Comparison of ENCODE assay signal across 26 cellular contexts in the genomic region with DNA sequence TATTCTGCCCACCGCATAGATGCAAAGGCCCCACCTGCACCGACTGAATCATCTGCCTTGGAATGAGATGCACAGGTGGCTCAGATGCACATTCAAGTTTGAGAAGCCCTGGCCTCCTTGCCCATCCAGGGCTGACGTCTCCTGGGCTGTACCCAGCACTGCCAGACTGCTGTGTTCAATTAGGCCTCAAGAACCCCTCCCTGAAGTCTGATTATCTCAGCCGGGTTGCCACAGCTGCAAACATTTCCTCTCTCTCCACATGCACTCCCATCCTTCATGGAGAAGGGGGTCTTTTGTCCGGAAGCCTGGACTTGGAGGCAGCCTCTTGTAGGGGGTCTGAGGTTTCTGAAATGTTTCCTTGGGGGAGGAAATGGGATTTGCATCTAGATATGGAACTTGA.
"Had no signal": no experiment of that assay in that cellular context is flagged by ENCODE, and none has a peak within 500 bp of the region (broad histone marks: within the 10 kb centered on the region; RNA-seq: fewer than 3 reads in every experiment).

No MANE protein-coding gene starts in this region.

- H3K9ac ChIP-seq: neural progenitor cell had no signal

- H3K4me3 Mint-ChIP-seq: activated naive CD4-positive, alpha-beta T cell treated with anti-CD3 and anti-CD28 coated beads for 36 hours; activated naive CD8-positive, alpha-beta T cell treated with anti-CD3 and anti-CD28 coated beads for 36 hours; activated T-helper 1 cell treated with anti-CD3 and anti-CD28 coated beads, Interleukin-12 subunit alpha, Interleukin-12 subunit beta, Interleukin-2, Interleukin-4 antibody, amounts not matched to agents 30 ng/mL and 10 ng/mL and 1 ng/mL, durations not matched to agents 14 hours and 24 hours and 36 hours; natural killer cell; neural progenitor cell; stimulated activated naive CD8-positive, alpha-beta T cell treated with anti-CD3 and anti-CD28 coated beads, Interleukin-15, Interleukin-2, amounts not matched to agents 100 ng/mL and 50 ng/mL, for 24 hours; T-helper 1 cell treated with Interleukin-12 subunit alpha and Interleukin-12 subunit beta and Interleukin-4 antibody, amounts not matched to agents 30 μg/mL and 1 μg/mL, for 36 hours had no signal

- H3K36me3 ChIP-seq: adrenal gland, brain microvascular endothelial cell, heart right ventricle, left lung, lower lobe of right lung, neural progenitor cell, spleen, tibial nerve had no signal

- H3K9me3 Mint-ChIP-seq: activated naive CD4-positive, alpha-beta T cell treated with anti-CD3 and anti-CD28 coated beads for 36 hours; activated naive CD8-positive, alpha-beta T cell treated with anti-CD3 and anti-CD28 coated beads for 36 hours; activated T-helper 1 cell treated with anti-CD3 and anti-CD28 coated beads, Interleukin-12 subunit alpha, Interleukin-12 subunit beta, Interleukin-2, Interleukin-4 antibody, amounts not matched to agents 30 ng/mL and 10 ng/mL and 1 ng/mL, durations not matched to agents 14 hours and 24 hours and 36 hours; natural killer cell; neural progenitor cell; stimulated activated naive CD8-positive, alpha-beta T cell treated with anti-CD3 and anti-CD28 coated beads, Interleukin-15, Interleukin-2, amounts not matched to agents 100 ng/mL and 50 ng/mL, for 24 hours; T-helper 1 cell treated with Interleukin-12 subunit alpha and Interleukin-12 subunit beta and Interleukin-4 antibody, amounts not matched to agents 30 μg/mL and 1 μg/mL, for 36 hours had no signal

- DNase-seq: activated CD4-positive, alpha-beta T cell treated with anti-CD3 and anti-CD28 coated beads for 4 hours; activated CD4-positive, alpha-beta T cell treated with anti-CD3 and anti-CD28 coated beads, Interleukin-2, amount 50 U/mL, for 4 hours; activated effector memory CD4-positive, alpha-beta T cell treated with anti-CD3 and anti-CD28 coated beads, Interleukin-2, amount 50 U/mL, for 16 hours; activated naive CD4-positive, alpha-beta T cell treated with anti-CD3 and anti-CD28 coated beads for 36 hours; activated naive CD8-positive, alpha-beta T cell treated with anti-CD3 and anti-CD28 coated beads for 36 hours; activated T-cell treated with anti-CD3 and anti-CD28 coated beads, Interleukin-2, amount 50 U/mL, for 1 hour; brain microvascular endothelial cell; cortex of kidney; foreskin melanocyte; kidney glomerular epithelial cell; left lung; lower lobe of right lung; mesenchymal stem cell; natural killer cell; spleen; SW 1271; T-helper 9 cell had no signal

- H3K4me2 ChIP-seq: neural progenitor cell had no signal

- H2AFZ ChIP-seq: neural progenitor cell had no signal

- H3K4me1 Mint-ChIP-seq: natural killer cell had no signal

- ATAC-seq: esophagus mucosa, natural killer cell had no signal

- H3K4me1 ChIP-seq: neural progenitor cell had no signal

- H3K27ac ChIP-seq: brain microvascular endothelial cell, heart right ventricle, left lung, lower lobe of right lung, neural progenitor cell, tibial nerve, VCaP had no signal

- H3K4me3 ChIP-seq: adrenal gland, heart right ventricle, left lung, lower lobe of right lung, neural progenitor cell, spleen, tibial nerve had no signal

- H3K27me3 ChIP-seq: adrenal gland, brain microvascular endothelial cell, heart right ventricle, left lung, neural progenitor cell, tibial nerve had no signal

- H3K27me3 Mint-ChIP-seq: activated naive CD8-positive, alpha-beta T cell treated with anti-CD3 and anti-CD28 coated beads for 36 hours had no signal

- H3K9me3 ChIP-seq: adrenal gland, heart right ventricle, left lung, lower lobe of right lung, spleen, tibial nerve had no signal

- H3K27ac Mint-ChIP-seq: activated naive CD4-positive, alpha-beta T cell treated with anti-CD3 and anti-CD28 coated beads for 36 hours; activated naive CD8-positive, alpha-beta T cell treated with anti-CD3 and anti-CD28 coated beads for 36 hours; activated T-helper 1 cell treated with anti-CD3 and anti-CD28 coated beads, Interleukin-12 subunit alpha, Interleukin-12 subunit beta, Interleukin-2, Interleukin-4 antibody, amounts not matched to agents 30 ng/mL and 10 ng/mL and 1 ng/mL, durations not matched to agents 14 hours and 24 hours and 36 hours; natural killer cell; stimulated activated naive CD8-positive, alpha-beta T cell treated with anti-CD3 and anti-CD28 coated beads, Interleukin-15, Interleukin-2, amounts not matched to agents 100 ng/mL and 50 ng/mL, for 24 hours; T-helper 1 cell treated with Interleukin-12 subunit alpha and Interleukin-12 subunit beta and Interleukin-4 antibody, amounts not matched to agents 30 μg/mL and 1 μg/mL, for 36 hours had no signal

- H3K36me3 Mint-ChIP-seq: activated naive CD8-positive, alpha-beta T cell treated with anti-CD3 and anti-CD28 coated beads for 36 hours; natural killer cell; neural progenitor cell had no signal
